In the genomic region with DNA sequence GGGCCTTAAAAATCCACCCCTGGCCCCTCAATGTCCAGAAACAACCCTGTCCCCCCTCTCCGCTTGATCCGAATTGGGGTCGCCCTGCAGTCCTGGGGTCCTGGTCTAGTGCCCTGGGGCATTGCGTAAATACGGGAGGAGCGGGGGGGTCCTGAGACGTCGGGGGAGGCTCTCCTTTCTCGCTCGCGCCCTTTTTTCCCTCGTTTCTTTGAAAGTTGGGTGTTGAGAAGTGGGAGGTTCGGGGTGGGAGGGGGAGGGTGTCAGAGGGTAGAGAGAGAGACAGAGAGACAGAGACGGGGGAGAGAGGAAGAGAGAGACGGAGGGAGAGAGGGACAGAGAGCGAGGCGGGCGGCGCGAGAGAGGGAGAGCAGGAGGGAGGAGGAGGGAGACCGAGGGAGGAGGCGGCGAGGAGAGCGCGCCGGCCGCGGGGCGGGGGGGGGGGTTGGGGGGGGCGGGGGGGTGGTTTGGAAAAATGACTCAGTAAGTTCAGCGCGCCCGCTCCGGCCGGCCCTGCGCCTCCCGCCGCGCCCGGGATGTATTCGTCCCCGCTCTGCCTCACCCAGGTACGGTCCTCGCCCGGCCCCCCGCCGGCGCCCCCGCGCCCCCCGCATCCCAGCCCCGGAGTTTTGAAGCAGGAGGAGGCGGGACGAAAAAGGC, we compare ENCODE assay signal across 8 cellular contexts. TPM values are rescaled to one million over a fixed set of nuclear protein-coding genes. Genes with fewer than 3 reads are reported as not detected.
A peak's percentile ranks its signal among the peaks of the same experiment; 100 is the strongest.
DNase-seq lines count a peak whose midpoint lies in the region; ATAC-seq and TF ChIP-seq lines count a peak whose summit lies in the region.

Gene NFIC, plus strand, starts transcription at position 480 of the 657 bp plus-strand sequence. Its CDS starts 54 bp downstream, at position 534.

- no peak for TF ChIP-seq CTCF in KMS-11 (conservative IDR thresholded peaks at IDR 0.05; ENCODE audit: low read depth, low read length)
- TF ChIP-seq CTCF in WERI-Rb-1 (IDR thresholded peaks at IDR 0.05; ENCODE audit: low read depth, low read length): no peak

- H3K27ac ChIP-seq in KMS-11: peak within 1 kb of the TSS; percentile 85
- peak within 1 kb of the TSS; percentile 95 for H3K27ac ChIP-seq in WERI-Rb-1

- H2AFZ ChIP-seq in KMS-11 (ENCODE audit: low read depth): peak within 1 kb of the TSS; percentile 52; the same call in 1 of the 2 replicates

- H3K4me3 ChIP-seq in KMS-11 (IDR thresholded peaks at IDR 0.05; ENCODE audit: insufficient read depth, low read depth, low read length): peak within 1 kb of the TSS; percentile 11
- H3K4me3 ChIP-seq in WERI-Rb-1 (ENCODE audit: low read depth, low read length): peak within 1 kb of the TSS; percentile 71

- peaks cover 63% of the 10 kb centered on the region for H3K79me2 ChIP-seq in KMS-11 (ENCODE audit: insufficient read depth, low read depth)

- no peaks in the 10 kb centered on the region for H3K9me3 ChIP-seq in WERI-Rb-1 (ENCODE audit: severe bottlenecking)

- H4K20me1 ChIP-seq in KMS-11 (ENCODE audit: insufficient read depth): no peaks in the 10 kb centered on the region

- H3K4me2 ChIP-seq in KMS-11: peak within 1 kb of the TSS; percentile 82

- ATAC-seq in left lobe of liver: peak; percentile 50
- no peak for ATAC-seq in GM19395 (IDR thresholded peaks at IDR 0.05; ENCODE audit: unreplicated experiment)
- ATAC-seq in GM18907 (IDR thresholded peaks at IDR 0.05; ENCODE audit: unreplicated experiment): no peak

- H3K36me3 ChIP-seq in KMS-11 (ENCODE audit: insufficient read depth) (no peaks in the 10 kb centered on the region), WERI-Rb-1 (peaks cover 3% of the 10 kb centered on the region; the same call in 1 of the 2 replicates)

- H3K27me3 ChIP-seq in KMS-11 (ENCODE audit: insufficient read depth, low read depth): no peaks in the 10 kb centered on the region
- no peaks in the 10 kb centered on the region for H3K27me3 ChIP-seq in WERI-Rb-1 (ENCODE audit: insufficient read depth, low read depth, severe bottlenecking)

- H3K9ac ChIP-seq in KMS-11: peak within 1 kb of the TSS; percentile 98

- peak; percentile 92 for DNase-seq in EH (ENCODE audit: low read depth)
- peak; percentile 77 for DNase-seq in WERI-Rb-1
- DNase-seq in dedifferentiated amniotic fluid mesenchymal stem cell (ENCODE audit: extremely low spot score): peak; percentile 64
- DNase-seq in left lobe of liver (ENCODE audit: low spot score): peak; percentile 77
- DNase-seq in stimulated activated CD4-positive, alpha-beta T cell treated with anti-CD3 and anti-CD28 coated beads, Interleukin-4, amount 100 ng/mL, for 1 hour: peak; percentile 54

- peaks cover 28% of the 10 kb centered on the region for H3K4me1 ChIP-seq in KMS-11 (ENCODE audit: low read depth, poor library complexity, severe bottlenecking)

RNA-seq across cellular contexts. Expression of gene NFIC, which starts in this region (rescaled TPM):
- total RNA-seq in left lobe of liver: 203 TPM
